Comparison of ENCODE assay signal across 8 cellular contexts in genomic region chr17:36544049-36544319, GRCh38. TPM values are rescaled to one million over a fixed set of nuclear protein-coding genes. Genes with fewer than 3 reads are reported as not detected.
DNase-seq lines count a peak whose midpoint lies in the region; ATAC-seq, FAIRE-seq and TF ChIP-seq lines count a peak whose summit lies in the region.

No MANE protein-coding gene starts in this region.

- 0% methylated on average over 11 of the region's 11 CpGs for WGBS in GM12878 (ENCODE audit: insufficient coverage, insufficient replicate concordance, low lambda C conversion rate, missing lambda C conversion rate)

- peak overlapping the region; percentile 90 for H3K27ac ChIP-seq in GM12878 (ENCODE audit: control insufficient read depth, insufficient read depth)
- H3K27ac ChIP-seq in iPS-20b (ENCODE audit: low read length), result peak overlapping the region; percentile 82
- H3K27ac ChIP-seq in skeletal muscle tissue (ENCODE audit: low read depth, low read length), result peak overlapping the region; percentile 100

- 0 out of 2 replicates have a peak, but pooled peaks cover 3% of the 10 kb centered on the region for H3K4me1 ChIP-seq in GM12878 (ENCODE audit: control insufficient read depth, insufficient read depth, low read length)
- H3K4me1 ChIP-seq in iPS-20b (ENCODE audit: insufficient read depth, low read length), result peaks cover 11% of the 10 kb centered on the region
- peaks cover 30 to 40% (median 34%) of the 10 kb centered on the region in 3 donors for H3K4me1 ChIP-seq in skeletal muscle tissue (ENCODE audit: control insufficient read depth in 3 of 3, insufficient read depth in 3 of 3, low read length in 3 of 3)

- SMC1A ChIA-PET in GM12878 (lab: Charles Lee; ENCODE audit: uncharacterized antibody, unreplicated experiment), result interaction anchor here (1.0 to 1.4 kb wide), 4 partner anchors 21 to 59 kb away, joined by 3 to 9 read pairs (median 4); partner anchors contain the start of gene MRM1

- H3K9me3 ChIP-seq in GM12878 (replicated peaks; ENCODE audit: control insufficient read depth, insufficient read depth, low read length) (no peaks in the 10 kb centered on the region), iPS-20b (ENCODE audit: insufficient read depth, low read depth, low read length) (no peaks in the 10 kb centered on the region), skeletal muscle tissue (ENCODE audit: control insufficient read depth in 3 of 3, low read length in 3 of 3) (no peaks in the 10 kb centered on the region)

- no peaks in the 10 kb centered on the region for H4K20me1 ChIP-seq in GM12878 (ENCODE audit: control insufficient read depth, insufficient read depth)

- no TSS peak for BruUV-seq in GM12878 (replicated peaks; lab: Mats Ljungman, UMichigan)

- H3K4me2 ChIP-seq in GM12878 (ENCODE audit: control insufficient read depth, insufficient read depth), result peak overlapping the region; percentile 26

- intact Hi-C loops in GM12878 (cut with micrococcal nuclease; ENCODE audit: unreplicated experiment), result loop anchor here (1.0 kb wide), 1 partner anchor 8 kb away; no protein-coding TSS in a partner anchor

- CTCF ChIA-PET in GM12878 (lab: Yijun Ruan, JAX), result interaction anchor here (0.7 to 4.6 kb wide), 9 partner anchors 9 to 732 kb away, joined by 3 to 34 read pairs (median 3); partner anchors contain the start of genes MRM1, MYO19 and PIGW

- RAD21 ChIA-PET in GM12878 (lab: Charles Lee; ENCODE audit: unreplicated experiment), result interaction anchor here (1.0 to 2.3 kb wide), 3 partner anchors 9 to 59 kb away, joined by 3 to 15 read pairs (median 3); partner anchors contain the start of genes MRM1, MYO19 and PIGW

- in situ Hi-C loops in G401 (cut with HindIII; ENCODE audit: low sequenced_read_pairs) (no loop called here), GM12878 (cut with MboI) (no loop called here)

- peak; percentile 16 to 38 (median 18); a peak in 2 of 6 replicates for TF ChIP-seq CTCF in GM12878 (IDR thresholded peaks at IDR 0.05 in 2 of 3, conservative IDR thresholded peaks at IDR 0.05 in 1 of 3; ENCODE audit: control insufficient read depth in 2 of 3, extremely low read depth in 1 of 3, insufficient read depth in 1 of 3, low read depth in 3 of 3, low read length in 3 of 3)

- TF ChIP-seq EP300 in GM12878 (IDR thresholded peaks at IDR 0.05; ENCODE audit: borderline replicate concordance in 1 of 2, control insufficient read depth in 1 of 2, low read depth in 2 of 2, low read length in 2 of 2), result no peak

- ATAC-seq in GM12878 (peak; percentile 29), HG03442 (IDR thresholded peaks at IDR 0.05; ENCODE audit: unreplicated experiment) (no peak)

- H3K4me3 ChIP-seq in GM12878 (peak overlapping the region; percentile 89), iPS-20b (ENCODE audit: low read length) (peak overlapping the region; percentile 91), skeletal muscle tissue (ENCODE audit: low read length in 3 of 3) (peak overlapping the region; percentile 95 to 99 (median 99))

- peaks cover 50% of the 10 kb centered on the region for H3K79me2 ChIP-seq in GM12878 (ENCODE audit: control insufficient read depth, insufficient read depth, low read length)

- POLR2A ChIA-PET in GM12878 (lab: Charles Lee), result interaction anchor here (0.6 to 4.9 kb wide), 7 partner anchors 8 to 735 kb away, joined by 3 to 28 read pairs (median 5); partner anchors contain the start of genes MRM1, PIGW and TAF15

- H3K36me3 ChIP-seq in GM12878 (ENCODE audit: control insufficient read depth in 2 of 2, insufficient read depth in 2 of 2, low read length in 1 of 2) (no peaks in the 10 kb centered on the region; a peak in 1 of 4 replicates), iPS-20b (ENCODE audit: insufficient read depth, low read depth, low read length) (peaks cover under 1% of the 10 kb centered on the region; the same call in 1 of the 2 replicates), skeletal muscle tissue (ENCODE audit: control insufficient read depth in 3 of 3, insufficient read depth in 3 of 3, low read length in 3 of 3) (peaks cover 0 to 1% (median 0%) of the 10 kb centered on the region in 3 donors)

- H3K27me3 ChIP-seq in GM12878 (replicated peaks in 1 of 2; ENCODE audit: control insufficient read depth in 2 of 2, insufficient read depth in 2 of 2, low read length in 1 of 2) (no peaks in the 10 kb centered on the region), iPS-20b (ENCODE audit: insufficient read depth, low read length) (no peaks in the 10 kb centered on the region), skeletal muscle tissue (ENCODE audit: control insufficient read depth in 3 of 3, insufficient read depth in 3 of 3, low read length in 3 of 3) (no peaks in the 10 kb centered on the region)

- H2AFZ ChIP-seq in GM12878 (ENCODE audit: control insufficient read depth, low read depth, low read length), result peak overlapping the region; percentile 81

- FAIRE-seq in H54 (lab: Jason Lieb, UNC), result no peak
- no peak for FAIRE-seq in GM12878 (lab: Jason Lieb, UNC)

- H3K9ac ChIP-seq in GM12878 (ENCODE audit: control insufficient read depth, insufficient read depth, low read length) (peak overlapping the region; percentile 95), iPS-20b (ENCODE audit: low read depth, low read length) (peak overlapping the region; percentile 96), skeletal muscle tissue (ENCODE audit: low read depth in 1 of 3, low read length in 3 of 3) (peak overlapping the region; percentile 100)

- peak; percentile 22; the same call in 1 of the 2 replicates for TF ChIP-seq RAD21 in GM12878 (IDR thresholded peaks at IDR 0.05; ENCODE audit: insufficient read depth, low read depth, low read length)

- TF ChIP-seq POLR2A in H54 (IDR thresholded peaks at IDR 0.05; ENCODE audit: low read depth, low read length) (no peak), GM12878 (IDR thresholded peaks at IDR 0.05; ENCODE audit: low read depth, low read length) (no peak)

- DNase-seq in G401 (ENCODE audit: low spot score) (peak; percentile 60), H54 (ENCODE audit: insufficient read length, low spot score) (peak; percentile 19), NOMO-1 treated with dmso at 0.1 percent for 144 hours (lab: John Stamatoyannopoulos, UW; ENCODE audit: unreplicated experiment) (peak; percentile 52), GM12878 (ENCODE audit: low read depth, low spot score) (peak; percentile 27), NCI-H1048 (lab: John Stamatoyannopoulos, UW) (no peak)

RNA-seq across cellular contexts. Expression of gene GGNBP2, which starts 0.7 kb away (rescaled TPM):
- total RNA-seq in G401 (2014; rRNA removed; shearing (Covaris generic)), result 39.8 and 51.4 TPM in 2 replicates
- 121 and 134 TPM in 2 replicates for total RNA-seq in GM12878 (2013; cell fraction: nucleolus; rRNA removed)
- 46.7 and 54.2 TPM in 2 replicates for total RNA-seq in GM12878 (2014; rRNA removed)
- 61.5 and 62.2 TPM in 2 replicates for total RNA-seq in GM12878 (2014; rRNA removed; fragmentation: Illumina TruSeq; extraction: Trizol)
- total RNA-seq in GM12878 (2021), result 49.9 and 54.4 TPM in 2 replicates
- polyA plus RNA-seq in GM12878 (2011; ENCODE audit: low read depth), result 33.7 TPM
- 75.2 and 82.0 TPM in 2 replicates for polyA plus RNA-seq in GM12878 (2011; rRNA removed)
- 58.5 and 61.0 TPM in 2 replicates for polyA plus RNA-seq in GM12878 (2011; cell fraction: cytosol; rRNA removed)
- 94.2 and 94.6 TPM in 2 replicates for polyA plus RNA-seq in GM12878 (2011; cell fraction: nucleus; rRNA removed)
- polyA plus RNA-seq in GM12878 (2012), result 38.7 and 52.0 TPM in 2 replicates
- polyA plus RNA-seq in GM12878 (2014; fragmentation: Illumina TruSeq; extraction: Trizol), result 72.3 and 85.6 TPM in 2 replicates
- 10 to 100 TPM; 36.3 to 36.4 TPM for polyA plus RNA-seq in GM12878 (2014; fragmentation: Nextera tagmentation; extraction: Ambion mirVana)
- 51.3 and 53.3 TPM in 2 replicates for polyA plus RNA-seq in GM12878 (2014; rRNA removed)
- polyA plus RNA-seq in GM12878 (2016; fragmentation: Nextera tagmentation; extraction: Ambion mirVana), result 10 to 100 TPM; 40.2 to 41.3 TPM
- polyA minus RNA-seq in GM12878 (2011; rRNA and poly(A)+ RNA removed), result 76.2 and 103 TPM in 2 replicates
- polyA minus RNA-seq in GM12878 (2011; cell fraction: cytosol; rRNA and poly(A)+ RNA removed), result 12.8 and 20.0 TPM in 2 replicates
- 30.2 and 49.7 TPM in 2 replicates for polyA minus RNA-seq in GM12878 (2011; cell fraction: nucleus; rRNA and poly(A)+ RNA removed)
- total RNA-seq in skeletal muscle tissue, result 44.9 TPM

RNA-seq across cellular contexts. Expression of gene PIGW, which starts 9.2 kb away (rescaled TPM):
- total RNA-seq in G401 (2014; rRNA removed; shearing (Covaris generic)), result 3.8 and 9.0 TPM in 2 replicates
- total RNA-seq in GM12878 (2013; cell fraction: nucleolus; rRNA removed), result 7.9 and 10.7 TPM in 2 replicates
- total RNA-seq in GM12878 (2014; rRNA removed), result 11.4 and 11.8 TPM in 2 replicates
- 11.1 and 12.3 TPM in 2 replicates for total RNA-seq in GM12878 (2014; rRNA removed; fragmentation: Illumina TruSeq; extraction: Trizol)
- 12.9 and 15.3 TPM in 2 replicates for total RNA-seq in GM12878 (2021)
- 9.9 TPM for polyA plus RNA-seq in GM12878 (2011; ENCODE audit: low read depth)
- polyA plus RNA-seq in GM12878 (2011; rRNA removed), result 13.6 and 15.1 TPM in 2 replicates
- 7.4 and 7.6 TPM in 2 replicates for polyA plus RNA-seq in GM12878 (2011; cell fraction: cytosol; rRNA removed)
- 3.3 and 4.4 TPM in 2 replicates for polyA plus RNA-seq in GM12878 (2011; cell fraction: nucleus; rRNA removed)
- 6.6 and 9.8 TPM in 2 replicates for polyA plus RNA-seq in GM12878 (2012)
- polyA plus RNA-seq in GM12878 (2014; fragmentation: Illumina TruSeq; extraction: Trizol), result 21.5 and 26.1 TPM in 2 replicates
- 1 to 10 TPM; 6.0 to 9.5 TPM for polyA plus RNA-seq in GM12878 (2014; fragmentation: Nextera tagmentation; extraction: Ambion mirVana)
- 13.7 and 13.9 TPM in 2 replicates for polyA plus RNA-seq in GM12878 (2014; rRNA removed)
- 10 to 100 TPM; 24.4 to 31.5 TPM for polyA plus RNA-seq in GM12878 (2016; fragmentation: Nextera tagmentation; extraction: Ambion mirVana)
- 2.8 and 3.5 TPM in 2 replicates for polyA minus RNA-seq in GM12878 (2011; rRNA and poly(A)+ RNA removed)
- polyA minus RNA-seq in GM12878 (2011; cell fraction: cytosol; rRNA and poly(A)+ RNA removed), result 2.1 and 3.1 TPM in 2 replicates
- 3.7 and 5.7 TPM in 2 replicates for polyA minus RNA-seq in GM12878 (2011; cell fraction: nucleus; rRNA and poly(A)+ RNA removed)
- 4.7 TPM for total RNA-seq in skeletal muscle tissue

RNA-seq across cellular contexts. Expression of gene MYO19, which starts 9.3 kb away (rescaled TPM):
- 38.7 and 51.8 TPM in 2 replicates for total RNA-seq in G401 (2014; rRNA removed; shearing (Covaris generic))
- 272 and 301 TPM in 2 replicates for total RNA-seq in GM12878 (2013; cell fraction: nucleolus; rRNA removed)
- 94.1 and 99.9 TPM in 2 replicates for total RNA-seq in GM12878 (2014; rRNA removed)
- total RNA-seq in GM12878 (2014; rRNA removed; fragmentation: Illumina TruSeq; extraction: Trizol), result 62.5 and 63.8 TPM in 2 replicates
- 72.1 and 94.0 TPM in 2 replicates for total RNA-seq in GM12878 (2021)
- 31.7 TPM for polyA plus RNA-seq in GM12878 (2011; ENCODE audit: low read depth)
- polyA plus RNA-seq in GM12878 (2011; rRNA removed), result 39.7 and 71.7 TPM in 2 replicates
- 70.5 and 91.2 TPM in 2 replicates for polyA plus RNA-seq in GM12878 (2011; cell fraction: cytosol; rRNA removed)
- 584 and 632 TPM in 2 replicates for polyA plus RNA-seq in GM12878 (2011; cell fraction: nucleus; rRNA removed)
- polyA plus RNA-seq in GM12878 (2012), result 30.5 and 32.5 TPM in 2 replicates
- 59.1 and 76.8 TPM in 2 replicates for polyA plus RNA-seq in GM12878 (2014; fragmentation: Illumina TruSeq; extraction: Trizol)
- polyA plus RNA-seq in GM12878 (2014; fragmentation: Nextera tagmentation; extraction: Ambion mirVana), result 10 to 100 TPM; 11.4 to 12.2 TPM
- 103 and 109 TPM in 2 replicates for polyA plus RNA-seq in GM12878 (2014; rRNA removed)
- polyA plus RNA-seq in GM12878 (2016; fragmentation: Nextera tagmentation; extraction: Ambion mirVana), result 10 to 100 TPM; 39.9 to 45.4 TPM
- polyA minus RNA-seq in GM12878 (2011; rRNA and poly(A)+ RNA removed), result 103 and 116 TPM in 2 replicates
- 27.9 and 44.6 TPM in 2 replicates for polyA minus RNA-seq in GM12878 (2011; cell fraction: cytosol; rRNA and poly(A)+ RNA removed)
- 149 and 242 TPM in 2 replicates for polyA minus RNA-seq in GM12878 (2011; cell fraction: nucleus; rRNA and poly(A)+ RNA removed)
- total RNA-seq in skeletal muscle tissue, result 20.9 TPM

RNA-seq across cellular contexts. Expression of gene DHRS11, which starts 47.7 kb away (rescaled TPM):
- 35.1 and 38.0 TPM in 2 replicates for total RNA-seq in G401 (2014; rRNA removed; shearing (Covaris generic))
- 13.4 and 16.1 TPM in 2 replicates for total RNA-seq in GM12878 (2013; cell fraction: nucleolus; rRNA removed)
- total RNA-seq in GM12878 (2014; rRNA removed) (13.2 and 13.3 TPM in 2 replicates), GM12878 (2014; rRNA removed; fragmentation: Illumina TruSeq; extraction: Trizol) (9.0 and 9.4 TPM in 2 replicates), GM12878 (2021) (12.0 and 13.1 TPM in 2 replicates), skeletal muscle tissue (4.2 TPM)
- polyA plus RNA-seq in GM12878 (2011; ENCODE audit: low read depth), result 6.0 TPM
- polyA plus RNA-seq in GM12878 (2011; rRNA removed) (13.3 and 23.0 TPM in 2 replicates), GM12878 (2014; fragmentation: Illumina TruSeq; extraction: Trizol) (18.0 and 20.2 TPM in 2 replicates), GM12878 (2014; fragmentation: Nextera tagmentation; extraction: Ambion mirVana) (1 to 10 TPM; 3.4 to 5.8 TPM), GM12878 (2014; rRNA removed) (18.3 and 23.0 TPM in 2 replicates), GM12878 (2016; fragmentation: Nextera tagmentation; extraction: Ambion mirVana) (10 to 100 TPM; 15.9 to 19.5 TPM)
- polyA plus RNA-seq in GM12878 (2011; cell fraction: cytosol; rRNA removed), result 32.0 and 35.9 TPM in 2 replicates
- polyA plus RNA-seq in GM12878 (2011; cell fraction: nucleus; rRNA removed), result 37.7 and 38.6 TPM in 2 replicates
- 6.8 and 7.1 TPM in 2 replicates for polyA plus RNA-seq in GM12878 (2012)
- 23.6 and 27.9 TPM in 2 replicates for polyA minus RNA-seq in GM12878 (2011; rRNA and poly(A)+ RNA removed)
- 5.9 and 10.3 TPM in 2 replicates for polyA minus RNA-seq in GM12878 (2011; cell fraction: cytosol; rRNA and poly(A)+ RNA removed)
- 5.0 and 8.2 TPM in 2 replicates for polyA minus RNA-seq in GM12878 (2011; cell fraction: nucleus; rRNA and poly(A)+ RNA removed)

RNA-seq across cellular contexts. Expression of gene MRM1, which starts 57.4 kb away (rescaled TPM):
- total RNA-seq in G401 (2014; rRNA removed; shearing (Covaris generic)), result 9.9 and 18.4 TPM in 2 replicates
- total RNA-seq in GM12878 (2013; cell fraction: nucleolus; rRNA removed), result 24.3 and 26.3 TPM in 2 replicates
- total RNA-seq in GM12878 (2014; rRNA removed) (11.8 and 15.0 TPM in 2 replicates), GM12878 (2014; rRNA removed; fragmentation: Illumina TruSeq; extraction: Trizol) (8.8 and 8.9 TPM in 2 replicates), GM12878 (2021) (15.8 and 15.9 TPM in 2 replicates), skeletal muscle tissue (4.2 TPM)
- polyA plus RNA-seq in GM12878 (2011; ENCODE audit: low read depth), result 2.1 TPM
- polyA plus RNA-seq in GM12878 (2011; rRNA removed) (6.9 and 11.4 TPM in 2 replicates), GM12878 (2014; fragmentation: Illumina TruSeq; extraction: Trizol) (3.3 and 11.3 TPM in 2 replicates), GM12878 (2014; fragmentation: Nextera tagmentation; extraction: Ambion mirVana) (1 to 10 TPM in 1 of 2 experiments, under 1 TPM in 1; 0.23 to 1.7 TPM), GM12878 (2014; rRNA removed) (16.9 and 17.4 TPM in 2 replicates), GM12878 (2016; fragmentation: Nextera tagmentation; extraction: Ambion mirVana) (10 to 100 TPM; 15.8 to 16.7 TPM)
- 15.4 and 19.3 TPM in 2 replicates for polyA plus RNA-seq in GM12878 (2011; cell fraction: cytosol; rRNA removed)
- polyA plus RNA-seq in GM12878 (2011; cell fraction: nucleus; rRNA removed), result 13.9 and 20.2 TPM in 2 replicates
- polyA plus RNA-seq in GM12878 (2012), result 5.8 and 7.7 TPM in 2 replicates
- 3.2 and 8.6 TPM in 2 replicates for polyA minus RNA-seq in GM12878 (2011; rRNA and poly(A)+ RNA removed)
- polyA minus RNA-seq in GM12878 (2011; cell fraction: cytosol; rRNA and poly(A)+ RNA removed), result 7.1 and 7.2 TPM in 2 replicates
- 8.0 and 15.0 TPM in 2 replicates for polyA minus RNA-seq in GM12878 (2011; cell fraction: nucleus; rRNA and poly(A)+ RNA removed)
